In the genomic region with DNA sequence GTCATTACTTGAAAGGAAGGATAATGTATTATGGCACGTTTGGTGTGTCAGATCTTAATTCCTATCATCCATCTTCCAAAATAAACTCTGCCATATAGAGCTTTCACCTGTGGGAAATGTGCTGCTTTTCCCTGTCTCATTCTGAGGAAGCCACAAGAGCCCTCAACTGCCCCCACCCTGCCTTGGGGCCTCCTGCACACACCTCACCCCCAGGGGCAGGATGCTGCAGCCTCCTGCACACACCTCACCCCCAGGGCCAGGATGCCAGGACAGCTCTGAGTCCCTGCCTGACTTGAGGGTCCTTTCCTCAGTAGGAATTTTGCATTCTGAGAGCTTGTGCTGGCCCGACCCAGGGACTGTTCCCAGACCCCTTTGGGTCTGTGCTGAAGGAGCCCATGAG, we compare ENCODE assay signal across 16 cellular contexts.
A peak's percentile ranks its signal among the peaks of the same experiment; 100 is the strongest.
DNase-seq lines count a peak whose midpoint lies in the region; ATAC-seq and TF ChIP-seq lines count a peak whose summit lies in the region.
"Had no signal": no experiment of that assay in that cellular context is flagged by ENCODE, and none has a peak within 500 bp of the region (broad histone marks: within the 10 kb centered on the region; RNA-seq: fewer than 3 reads in every experiment).

No MANE protein-coding gene starts in this region.

- POLR2A ChIA-PET in SK-N-SH (lab: Yijun Ruan, JAX): no interaction called here
- POLR2A ChIA-PET in PC-3 (lab: Charles Lee; ENCODE audit: unreplicated experiment): interaction anchor here (1.1 kb wide), 1 partner anchor 9 kb away, joined by 5 read pairs; no protein-coding TSS in a partner anchor

- CTCF ChIA-PET in SK-N-SH (lab: Yijun Ruan, JAX) (interaction anchor here (0.6 to 1.3 kb wide), 5 partner anchors 15 to 152 kb away, joined by 3 to 7 read pairs (median 3); no protein-coding TSS in a partner anchor), PC-3 (lab: Charles Lee) (interaction anchor here (0.7 to 0.8 kb wide), 2 partner anchors 82 to 461 kb away, joined by 3 to 4 read pairs; no protein-coding TSS in a partner anchor)
- CTCF ChIA-PET in activated CD8-positive, alpha-beta memory T cell treated with anti-CD3 and anti-CD28 coated beads, Interleukin-2, amount 10 ng/mL, durations not matched to agents 7 days and 5 days (lab: Charles Lee): interaction anchor here (1.4 kb wide), 1 partner anchor 10 kb away, joined by 3 read pairs; no protein-coding TSS in a partner anchor

- H3K4me1 Mint-ChIP-seq in activated CD8-positive, alpha-beta memory T cell treated with anti-CD3 and anti-CD28 coated beads, Interleukin-2, amount 10 ng/mL, durations not matched to agents 7 days and 5 days: no peaks in the 10 kb centered on the region

- no peaks in the 10 kb centered on the region for H3K27me3 ChIP-seq in SK-N-SH (ENCODE audit: insufficient read depth)
- H3K27me3 ChIP-seq in PC-3 (ENCODE audit: low read length): no peaks in the 10 kb centered on the region
- no peaks in the 10 kb centered on the region for H3K27me3 ChIP-seq in transverse colon
- H3K27me3 ChIP-seq: BLaER1 had no signal

- H3K9me3 Mint-ChIP-seq in activated CD8-positive, alpha-beta memory T cell treated with anti-CD3 and anti-CD28 coated beads, Interleukin-2, amount 10 ng/mL, durations not matched to agents 7 days and 5 days (ENCODE audit: low read depth): no peaks in the 10 kb centered on the region

- H3F3A ChIP-seq in SK-N-SH (replicated peaks; ENCODE audit: insufficient read depth): peaks cover 28% of the 10 kb centered on the region
- peaks cover 22% of the 10 kb centered on the region for H3F3A ChIP-seq in PC-3 (ENCODE audit: low read length, unreplicated experiment)

- H3K4me3 ChIP-seq in SK-N-SH (ENCODE audit: low read depth in 2 of 2, low read length in 1 of 2) (peak overlapping the region in 1 of 2 experiments; percentile 23; a peak in 1 of 4 replicates), PC-3 (ENCODE audit: low read length) (peak overlapping the region; percentile 35), transverse colon (no peak overlapping the region)
- H3K4me3 ChIP-seq: BLaER1 had no signal

- H3K36me3 ChIP-seq in SK-N-SH (replicated peaks in 1 of 2; ENCODE audit: control insufficient read depth in 1 of 2, insufficient read depth in 2 of 2, low read length in 1 of 2) (no peaks in the 10 kb centered on the region), PC-3 (ENCODE audit: low read depth, low read length) (peaks cover 32% of the 10 kb centered on the region), transverse colon (no peaks in the 10 kb centered on the region)
- H3K36me3 ChIP-seq: BLaER1 had no signal

- H3K36me3 Mint-ChIP-seq in activated CD8-positive, alpha-beta memory T cell treated with anti-CD3 and anti-CD28 coated beads, Interleukin-2, amount 10 ng/mL, durations not matched to agents 7 days and 5 days: no peaks in the 10 kb centered on the region

- TF ChIP-seq EP300 in SK-N-SH (IDR thresholded peaks at IDR 0.05; ENCODE audit: borderline replicate concordance in 1 of 2, low read depth in 1 of 2, low read length in 1 of 2) (no peak), transverse colon (IDR thresholded peaks at IDR 0.05; ENCODE audit: low read depth) (no peak)

- H3K27ac Mint-ChIP-seq in activated CD8-positive, alpha-beta memory T cell treated with anti-CD3 and anti-CD28 coated beads, Interleukin-2, amount 10 ng/mL, durations not matched to agents 7 days and 5 days: no peak overlapping the region

- no peaks in the 10 kb centered on the region; the same call in 1 of the 2 replicates for H3K79me2 ChIP-seq in SK-N-SH (ENCODE audit: insufficient read depth)
- peaks cover 55% of the 10 kb centered on the region for H3K79me2 ChIP-seq in PC-3 (ENCODE audit: low read length)

- TF ChIP-seq CTCF in SK-N-SH (IDR thresholded peaks at IDR 0.05) (no peak), PC-3 (conservative IDR thresholded peaks at IDR 0.05; ENCODE audit: low read depth, low read length) (no peak), transverse colon (IDR thresholded peaks at IDR 0.05) (no peak)

- peak overlapping the region; percentile 69; the same call in 1 of the 2 replicates for H3K4me2 ChIP-seq in SK-N-SH
- peak overlapping the region; percentile 76 for H3K4me2 ChIP-seq in PC-3 (ENCODE audit: low read length)
- H3K4me2 ChIP-seq: BLaER1 had no signal

- H2AFZ ChIP-seq in SK-N-SH (ENCODE audit: low read depth) (no peak overlapping the region), PC-3 (ENCODE audit: low read length) (no peak overlapping the region)

- H3K9me3 ChIP-seq in SK-N-SH: no peaks in the 10 kb centered on the region
- H3K9me3 ChIP-seq in PC-3 (ENCODE audit: low read length): no peaks in the 10 kb centered on the region
- no peaks in the 10 kb centered on the region for H3K9me3 ChIP-seq in transverse colon
- H3K9me3 ChIP-seq: BLaER1 had no signal

- no peak for DNase-seq in SK-N-SH
- peak; percentile 92 for DNase-seq in PC-3
- no peak for DNase-seq in epithelial cell of prostate (ENCODE audit: low read depth, low spot score)
- no peak for DNase-seq in transverse colon
- no peak for DNase-seq in SW480 (ENCODE audit: low spot score)
- no peak for DNase-seq in stimulated activated CD4-positive, alpha-beta T cell treated with anti-CD3 and anti-CD28 coated beads, Interleukin-2, amount 100 ng/mL, for 24 hours
- no peak for DNase-seq in activated CD8-positive, alpha-beta memory T cell treated with anti-CD3 and anti-CD28 coated beads, Interleukin-2, amount 10 ng/mL, durations not matched to agents 7 days and 5 days
- DNase-seq: DMS 273 treated with DMSO at 0.1 percent for 48 hours, MV-4-11, NCI-H1436 treated with DMSO at 0.1 percent for 48 hours, NCI-H2081, NCI-H748 treated with DMSO at 0.1 percent for 48 hours, SHP77 had no signal

- no TSS peak for BruUV-seq in PC-3 (replicated peaks; lab: Mats Ljungman, UMichigan)

- no peaks in the 10 kb centered on the region for H4K20me1 ChIP-seq in SK-N-SH (ENCODE audit: insufficient read depth)
- no peaks in the 10 kb centered on the region for H4K20me1 ChIP-seq in PC-3 (ENCODE audit: low read length)
- H4K20me1 ChIP-seq: BLaER1 had no signal

- H3K4me1 ChIP-seq in SK-N-SH (ENCODE audit: control insufficient read depth in 1 of 2, insufficient read depth in 2 of 2, low read depth in 1 of 2, low read length in 1 of 2) (peaks cover 42 to 49% of the 10 kb centered on the region in 2 experiments), PC-3 (ENCODE audit: insufficient read depth, low read length) (peaks cover 76% of the 10 kb centered on the region), transverse colon (peaks cover 12 to 42% (median 40%) of the 10 kb centered on the region in 4 donors)
- H3K4me1 ChIP-seq: BLaER1 had no signal

- no peak for TF ChIP-seq RAD21 in SK-N-SH (IDR thresholded peaks at IDR 0.05; ENCODE audit: low read length)

- no peak overlapping the region for H3K4me3 Mint-ChIP-seq in activated CD8-positive, alpha-beta memory T cell treated with anti-CD3 and anti-CD28 coated beads, Interleukin-2, amount 10 ng/mL, durations not matched to agents 7 days and 5 days

- intact Hi-C loops in PC-3 (cut with micrococcal nuclease): loop anchor here (1.0 kb wide), 1 partner anchor 68 kb away; the partner anchor contains the start of gene COL13A1
- intact Hi-C loops in transverse colon (cut with DNase I; ENCODE audit: low total_unique reads): no loop called here

- TF ChIP-seq POLR2A in transverse colon (IDR thresholded peaks at IDR 0.05): no peak

- in situ Hi-C loops in transverse colon (cut with MboI; ENCODE audit: low pct_ligation_motif_present in 1 of 4, low pct_unique_long_range_greater_than_20kb in 1 of 4, low sequenced_read_pairs in 3 of 4): no loop called here

- 75% methylated on average over 2 of the region's 2 CpGs for WGBS in SK-N-SH (ENCODE audit: low lambda C conversion rate)
- WGBS in transverse colon (ENCODE audit: low coverage in 1 of 2), 2 donors: 23 to 38% methylated on average over 2 of the region's 2 CpGs

- peaks cover 11% of the 10 kb centered on the region for H3K27me3 Mint-ChIP-seq in activated CD8-positive, alpha-beta memory T cell treated with anti-CD3 and anti-CD28 coated beads, Interleukin-2, amount 10 ng/mL, durations not matched to agents 7 days and 5 days

- H3K9ac ChIP-seq in SK-N-SH (no peak overlapping the region; the same call in 1 of the 2 replicates), PC-3 (ENCODE audit: low read length) (peak overlapping the region; percentile 74)
- H3K9ac ChIP-seq: BLaER1 had no signal

- H3K9me2 ChIP-seq in SK-N-SH: no peaks in the 10 kb centered on the region
- H3K9me2 ChIP-seq in PC-3 (replicated peaks; ENCODE audit: low read length): no peaks in the 10 kb centered on the region

- H3K27ac ChIP-seq in SK-N-SH (ENCODE audit: low read depth in 2 of 2, low read length in 1 of 2) (peak overlapping the region; percentile 2 to 52; a peak in 3 of 4 replicates), PC-3 (ENCODE audit: low read length) (peak overlapping the region; percentile 95), epithelial cell of prostate (peak overlapping the region; percentile 49), transverse colon (peak overlapping the region; percentile 11 to 73 (median 64))
- H3K27ac ChIP-seq: 22Rv1, BLaER1 had no signal

- ATAC-seq in SK-N-SH treated with all-trans-retinoic acid at 6 μM for 48 hours (no peak), PC-3 (peak; percentile 39)
- no peak for ATAC-seq in activated CD8-positive, alpha-beta memory T cell treated with anti-CD3 and anti-CD28 coated beads, Interleukin-2, amount 10 ng/mL, durations not matched to agents 7 days and 5 days

TF ChIP-seq in SK-N-SH, 30 proteins besides CTCF, POLR2A, EP300 and RAD21 (continues in another document):
- TF ChIP-seq, protein P1, sequence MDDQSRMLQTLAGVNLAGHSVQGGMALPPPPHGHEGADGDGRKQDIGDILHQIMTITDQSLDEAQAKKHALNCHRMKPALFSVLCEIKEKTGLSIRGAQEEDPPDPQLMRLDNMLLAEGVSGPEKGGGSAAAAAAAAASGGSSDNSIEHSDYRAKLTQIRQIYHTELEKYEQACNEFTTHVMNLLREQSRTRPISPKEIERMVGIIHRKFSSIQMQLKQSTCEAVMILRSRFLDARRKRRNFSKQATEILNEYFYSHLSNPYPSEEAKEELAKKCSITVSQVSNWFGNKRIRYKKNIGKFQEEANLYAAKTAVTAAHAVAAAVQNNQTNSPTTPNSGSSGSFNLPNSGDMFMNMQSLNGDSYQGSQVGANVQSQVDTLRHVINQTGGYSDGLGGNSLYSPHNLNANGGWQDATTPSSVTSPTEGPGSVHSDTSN (IDR thresholded peaks at IDR 0.05): no peak
- no peak for TF ChIP-seq GATA2 (CRISPR knock-in tag; IDR thresholded peaks at IDR 0.05)

TF ChIP-seq in SK-N-SH treated with all-trans-retinoic acid at 6 μM for 48 hours, 23 proteins besides CTCF, POLR2A, EP300 and RAD21 (continues in another document):
- no peak for TF ChIP-seq RARB (CRISPR knock-in tag; IDR thresholded peaks at IDR 0.05)
- no peak for TF ChIP-seq ZNF8 (CRISPR knock-in tag; IDR thresholded peaks at IDR 0.05)

Comparison
In these comparisons a context has a peak if more than half of its experiments do, and no peak if none do; other contexts are left out.
1. H3K27ac ChIP-seq: peak in every context shown above with its lines; median percentile 95 in PC-3; 64 in transverse colon; 49 in epithelial cell of prostate; 27 in SK-N-SH.